9 cellular contexts compared by ENCODE assay signal in the genomic region with DNA sequence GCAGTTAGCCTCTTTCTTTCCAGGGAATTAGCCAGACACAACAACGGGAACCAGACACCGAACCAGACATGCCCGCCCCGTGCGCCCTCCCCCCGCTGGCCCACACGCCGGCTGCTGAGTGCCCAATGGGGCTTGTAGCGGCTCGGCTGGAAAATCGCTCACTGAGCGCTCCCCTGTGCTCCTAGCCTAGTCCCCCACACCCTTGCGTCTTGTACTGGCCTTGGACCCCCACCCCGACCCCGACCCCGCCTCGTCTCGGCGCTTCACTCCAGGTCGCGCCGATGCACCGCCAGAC. TPM values are rescaled to one million over a fixed set of nuclear protein-coding genes. Genes with fewer than 3 reads are reported as not detected.
DNase-seq lines count a peak whose midpoint lies in the region; ATAC-seq lines count a peak whose summit lies in the region.
"Had no signal": no experiment of that assay in that cellular context is flagged by ENCODE, and none has a peak within 500 bp of the region (broad histone marks: within the 10 kb centered on the region; RNA-seq: fewer than 3 reads in every experiment).

No MANE protein-coding gene starts in this region.

- no peak overlapping the region for H3K27ac ChIP-seq in thymus (ENCODE audit: low read depth)

- CTCF ChIA-PET in activated CD8-positive, alpha-beta T cell treated with anti-CD3 and anti-CD28 coated beads, Interleukin-2, amount 10 ng/mL, durations not matched to agents 7 days and 5 days (lab: Charles Lee): interaction anchor here (1.9 to 7.3 kb wide), 3 partner anchors 55 to 494 kb away, joined by 9 to 50 read pairs (median 12); no protein-coding TSS in a partner anchor

- peaks cover 71% of the 10 kb centered on the region for H3K4me1 Mint-ChIP-seq in activated CD8-positive, alpha-beta T cell treated with anti-CD3 and anti-CD28 coated beads, Interleukin-2, amount 10 ng/mL, durations not matched to agents 7 days and 5 days (ENCODE audit: low read depth)
- H3K4me1 Mint-ChIP-seq in immature natural killer cell: peaks cover 61 to 73% of the 10 kb centered on the region in 2 donors

- no peaks in the 10 kb centered on the region for H3K9me3 ChIP-seq in thymus (ENCODE audit: control insufficient read depth)

- 3% methylated on average over 23 of the region's 23 CpGs for WGBS in thymus

- POLR2A ChIA-PET in activated CD8-positive, alpha-beta T cell treated with anti-CD3 and anti-CD28 coated beads, Interleukin-2, amount 10 ng/mL, durations not matched to agents 7 days and 5 days (lab: Charles Lee): no interaction called here

- no peak overlapping the region for H3K27ac Mint-ChIP-seq in activated CD8-positive, alpha-beta T cell treated with anti-CD3 and anti-CD28 coated beads, Interleukin-2, amount 10 ng/mL, durations not matched to agents 7 days and 5 days
- H3K27ac Mint-ChIP-seq in immature natural killer cell: no peak overlapping the region

- peaks cover 5% of the 10 kb centered on the region for H3K36me3 Mint-ChIP-seq in activated CD8-positive, alpha-beta T cell treated with anti-CD3 and anti-CD28 coated beads, Interleukin-2, amount 10 ng/mL, durations not matched to agents 7 days and 5 days (ENCODE audit: low read depth)
- no peaks in the 10 kb centered on the region for H3K36me3 Mint-ChIP-seq in immature natural killer cell

- no peaks in the 10 kb centered on the region for H3K36me3 ChIP-seq in thymus (ENCODE audit: control insufficient read depth, insufficient read depth)

- peak; percentile 28 for DNase-seq in activated T-cell treated with anti-CD3 and anti-CD28 coated beads, Interleukin-2, amount 50 U/mL, for 1 hour
- DNase-seq in activated T-cell treated with anti-CD3 and anti-CD28 coated beads, Interleukin-2, amount 50 U/mL, for 48 hours: no peak
- no peak for DNase-seq in activated CD8-positive, alpha-beta T cell treated with anti-CD3 and anti-CD28 coated beads, Interleukin-2, amount 10 ng/mL, durations not matched to agents 7 days and 5 days
- DNase-seq in immature natural killer cell (no peak), HuH-7 (ENCODE audit: low spot score) (no peak), DMS153 treated with DMSO at 0.1 percent for 48 hours (lab: John Stamatoyannopoulos, UW; ENCODE audit: unreplicated experiment) (no peak)
- DNase-seq: GDM1 had no signal

- peak overlapping the region; percentile 9 for H3K4me3 ChIP-seq in thymus (ENCODE audit: low read length)

- H3K9me3 Mint-ChIP-seq in activated CD8-positive, alpha-beta T cell treated with anti-CD3 and anti-CD28 coated beads, Interleukin-2, amount 10 ng/mL, durations not matched to agents 7 days and 5 days (ENCODE audit: insufficient read depth): no peaks in the 10 kb centered on the region
- peaks cover 0 to 2% (median 0%) of the 10 kb centered on the region in 6 donors for H3K9me3 Mint-ChIP-seq in immature natural killer cell

- peaks cover 89% of the 10 kb centered on the region for H3K27me3 Mint-ChIP-seq in activated CD8-positive, alpha-beta T cell treated with anti-CD3 and anti-CD28 coated beads, Interleukin-2, amount 10 ng/mL, durations not matched to agents 7 days and 5 days (ENCODE audit: low read depth)
- peaks cover 52 to 61% (median 59%) of the 10 kb centered on the region in 3 donors for H3K27me3 Mint-ChIP-seq in immature natural killer cell (ENCODE audit: low read depth in 3 of 3)

- peaks cover 10% of the 10 kb centered on the region for H3K4me1 ChIP-seq in thymus (ENCODE audit: control insufficient read depth, insufficient read depth, low read length)

- H3K4me3 Mint-ChIP-seq in activated CD8-positive, alpha-beta T cell treated with anti-CD3 and anti-CD28 coated beads, Interleukin-2, amount 10 ng/mL, durations not matched to agents 7 days and 5 days: peak overlapping the region; percentile 77
- H3K4me3 Mint-ChIP-seq in immature natural killer cell: peak overlapping the region; percentile 44 to 69 (median 52)

- H3K27me3 ChIP-seq in thymus (ENCODE audit: control insufficient read depth, insufficient read depth): peaks cover 96% of the 10 kb centered on the region

- no peak for ATAC-seq in activated CD8-positive, alpha-beta T cell treated with anti-CD3 and anti-CD28 coated beads, Interleukin-2, amount 10 ng/mL, durations not matched to agents 7 days and 5 days
- ATAC-seq in HG03025 (IDR thresholded peaks at IDR 0.05; ENCODE audit: low FRiP score, unreplicated experiment): no peak

RNA-seq across cellular contexts. Expression of gene GAD1, which starts 1.3 kb away (rescaled TPM):
- total RNA-seq in activated CD8-positive, alpha-beta T cell treated with anti-CD3 and anti-CD28 coated beads, Interleukin-2, amount 10 ng/mL, durations not matched to agents 7 days and 5 days: 1 to 10 TPM; 1.6 to 2.2 TPM
- not detected for polyA plus RNA-seq in immature natural killer cell
- polyA plus RNA-seq in thymus: 4.2 TPM

RNA-seq across cellular contexts. Expression of gene ERICH2, which starts 47.8 kb away (rescaled TPM):
- total RNA-seq in activated CD8-positive, alpha-beta T cell treated with anti-CD3 and anti-CD28 coated beads, Interleukin-2, amount 10 ng/mL, durations not matched to agents 7 days and 5 days: not detected
- polyA plus RNA-seq in immature natural killer cell: not detected
- 0.52 TPM for polyA plus RNA-seq in thymus
